1 cellular context compared by ENCODE assay signal in genomic region chr2:200319587-200320337, GRCh38.
A peak's percentile ranks its signal among the peaks of the same experiment; 100 is the strongest.
TF ChIP-seq lines count a peak whose summit lies in the region.

No MANE protein-coding gene starts in this region.

TF ChIP-seq in HepG2, 621 proteins besides CTCF, POLR2A, EP300 and RAD21 (continued from another document and continues in another):
- no peak for TF ChIP-seq ZBED4 (CRISPR knock-in tag; IDR thresholded peaks at IDR 0.05; ENCODE audit: borderline replicate concordance)
- no peak for TF ChIP-seq ZNF605 (CRISPR knock-in tag; IDR thresholded peaks at IDR 0.05)
- no peak for TF ChIP-seq ZNF740 (CRISPR knock-in tag; IDR thresholded peaks at IDR 0.05)
- TF ChIP-seq ATF3 (CRISPR knock-in tag; IDR thresholded peaks at IDR 0.05), result peak; percentile 95
- TF ChIP-seq RBM39 (IDR thresholded peaks at IDR 0.05; ENCODE audit: low read depth, low read length, poor library complexity, severe bottlenecking), result no peak
- no peak for TF ChIP-seq PRPF4 (IDR thresholded peaks at IDR 0.05; ENCODE audit: low read depth, low read length, poor library complexity, severe bottlenecking)
- no peak; the same call in 1 of the 2 replicates for TF ChIP-seq EHMT2 (IDR thresholded peaks at IDR 0.05; ENCODE audit: borderline replicate concordance, low read depth, low read length)
- TF ChIP-seq MYPOP (CRISPR knock-in tag; IDR thresholded peaks at IDR 0.05), result no peak; the same call in 1 of the 2 replicates
- TF ChIP-seq SUZ12 (IDR thresholded peaks at IDR 0.05; ENCODE audit: low read depth, low read length), result no peak
- TF ChIP-seq YEATS4 (CRISPR knock-in tag; IDR thresholded peaks at IDR 0.05; ENCODE audit: borderline replicate concordance), result 0 out of 2 replicates have a peak, but pooled peaks have one; percentile 30
- no peak for TF ChIP-seq ZBTB33 (CRISPR knock-in tag; IDR thresholded peaks at IDR 0.05)
- TF ChIP-seq KDM3A (CRISPR knock-in tag; IDR thresholded peaks at IDR 0.05; ENCODE audit: low read depth), result no peak
- no peak for TF ChIP-seq KMT2A (CRISPR knock-in tag; IDR thresholded peaks at IDR 0.05)
- no peak for TF ChIP-seq ZKSCAN1 (IDR thresholded peaks at IDR 0.05; ENCODE audit: low read length)
- no peak for TF ChIP-seq ZFP90 (CRISPR knock-in tag; IDR thresholded peaks at IDR 0.05; ENCODE audit: borderline replicate concordance)
- TF ChIP-seq ZFP41 (CRISPR knock-in tag; IDR thresholded peaks at IDR 0.05; ENCODE audit: borderline replicate concordance), result no peak
- TF ChIP-seq ZNF644 (CRISPR knock-in tag; IDR thresholded peaks at IDR 0.05; ENCODE audit: low read depth), result 0 out of 2 replicates have a peak, but pooled peaks have one; percentile 51
- no peak for TF ChIP-seq RBFOX2 (IDR thresholded peaks at IDR 0.05; ENCODE audit: low read depth, low read length)
- TF ChIP-seq TSC22D2 (CRISPR knock-in tag; IDR thresholded peaks at IDR 0.05; ENCODE audit: borderline replicate concordance), result no peak
- no peak for TF ChIP-seq ZBTB2 (CRISPR knock-in tag; IDR thresholded peaks at IDR 0.05; ENCODE audit: low read depth)
- no peak for TF ChIP-seq KDM2A (CRISPR knock-in tag; IDR thresholded peaks at IDR 0.05; ENCODE audit: borderline replicate concordance, low read depth)
- TF ChIP-seq MNT (IDR thresholded peaks at IDR 0.05), result no peak
- no peak for TF ChIP-seq ZNF629 (CRISPR knock-in tag; conservative IDR thresholded peaks at IDR 0.05)
- TF ChIP-seq FOXK2 (IDR thresholded peaks at IDR 0.05), result peak; percentile 76
- TF ChIP-seq SOX6 (IDR thresholded peaks at IDR 0.05), result no peak
- peak; percentile 54; the same call in 1 of the 2 replicates for TF ChIP-seq SOX6 (CRISPR knock-in tag; IDR thresholded peaks at IDR 0.05)
- no peak for TF ChIP-seq ZBTB42 (CRISPR knock-in tag; IDR thresholded peaks at IDR 0.05)
- TF ChIP-seq MED1 (CRISPR knock-in tag; IDR thresholded peaks at IDR 0.05), result peak; percentile 78
- TF ChIP-seq KLF16 (CRISPR knock-in tag; IDR thresholded peaks at IDR 0.05), result 0 out of 4 replicates have a peak, but pooled peaks of 1 of the 2 experiments have one; percentile 54
- TF ChIP-seq TBL1XR1 (IDR thresholded peaks at IDR 0.05; ENCODE audit: borderline replicate concordance, low read length, partially characterized antibody), result no peak
- no peak for TF ChIP-seq THAP7 (CRISPR knock-in tag; IDR thresholded peaks at IDR 0.05)
- TF ChIP-seq ZNF563 (CRISPR knock-in tag; IDR thresholded peaks at IDR 0.05), result no peak
- TF ChIP-seq HOXA9 (CRISPR knock-in tag; IDR thresholded peaks at IDR 0.05; ENCODE audit: borderline replicate concordance), result no peak
- 0 out of 2 replicates have a peak, but pooled peaks have one; percentile 25 for TF ChIP-seq ZMAT3 (CRISPR knock-in tag; conservative IDR thresholded peaks at IDR 0.05)
- TF ChIP-seq ARNT (IDR thresholded peaks at IDR 0.05), result no peak
- TF ChIP-seq TOPORS (CRISPR knock-in tag; IDR thresholded peaks at IDR 0.05), result no peak
- TF ChIP-seq SMYD3 (CRISPR knock-in tag; IDR thresholded peaks at IDR 0.05), result no peak
- no peak for TF ChIP-seq HOXA5 (CRISPR knock-in tag; IDR thresholded peaks at IDR 0.05)
- TF ChIP-seq ZNF879 (CRISPR knock-in tag; IDR thresholded peaks at IDR 0.05), result no peak
- TF ChIP-seq TEAD3 (CRISPR knock-in tag; optimal IDR thresholded peaks at IDR 0.05; ENCODE audit: borderline replicate concordance), result peak; percentile 73
- 0 out of 2 replicates have a peak, but pooled peaks have one; percentile 58 for TF ChIP-seq POGZ (CRISPR knock-in tag; IDR thresholded peaks at IDR 0.05)
- 0 out of 2 replicates have a peak, but pooled peaks have one; percentile 57 for TF ChIP-seq FOXK1 (CRISPR knock-in tag; IDR thresholded peaks at IDR 0.05; ENCODE audit: borderline replicate concordance, low read depth)
- TF ChIP-seq PCBP2 (optimal IDR thresholded peaks at IDR 0.05; ENCODE audit: low read depth, low read length, poor library complexity, severe bottlenecking), result no peak
- TF ChIP-seq ZNF350 (CRISPR knock-in tag; IDR thresholded peaks at IDR 0.05; ENCODE audit: borderline replicate concordance, low read depth), result no peak
- TF ChIP-seq MBD4 (IDR thresholded peaks at IDR 0.05; ENCODE audit: borderline replicate concordance, low read length), result peak; percentile 45; the same call in 1 of the 2 replicates
- TF ChIP-seq ZNF451 (CRISPR knock-in tag; IDR thresholded peaks at IDR 0.05), result no peak
- no peak for TF ChIP-seq ZFP1 (CRISPR knock-in tag; IDR thresholded peaks at IDR 0.05)
- no peak for TF ChIP-seq SIN3A (IDR thresholded peaks at IDR 0.05; ENCODE audit: borderline replicate concordance, low read depth, low read length)
- TF ChIP-seq ZNF883 (CRISPR knock-in tag; IDR thresholded peaks at IDR 0.05; ENCODE audit: not compliant biosample characterization), result no peak
- no peak for TF ChIP-seq ARID2 (CRISPR knock-in tag; IDR thresholded peaks at IDR 0.05; ENCODE audit: borderline replicate concordance)
- TF ChIP-seq ZNF891 (CRISPR knock-in tag; IDR thresholded peaks at IDR 0.05), result no peak
- no peak for TF ChIP-seq MAX (IDR thresholded peaks at IDR 0.05)
- no peak for TF ChIP-seq ZNF446 (CRISPR knock-in tag; IDR thresholded peaks at IDR 0.05)
- TF ChIP-seq CREB1 (IDR thresholded peaks at IDR 0.05), result 0 out of 2 replicates have a peak, but pooled peaks have one; percentile 0
- TF ChIP-seq CREB1 (CRISPR knock-in tag; IDR thresholded peaks at IDR 0.05), result peak; percentile 47; the same call in 1 of the 2 replicates
- no peak for TF ChIP-seq ZNF747 (CRISPR knock-in tag; IDR thresholded peaks at IDR 0.05; ENCODE audit: borderline replicate concordance)
- no peak for TF ChIP-seq KDM5B (CRISPR knock-in tag; IDR thresholded peaks at IDR 0.05; ENCODE audit: borderline replicate concordance)
- no peak for TF ChIP-seq AHR (CRISPR knock-in tag; IDR thresholded peaks at IDR 0.05)
- TF ChIP-seq TEF (CRISPR knock-in tag; IDR thresholded peaks at IDR 0.05), result 0 out of 2 replicates have a peak, but pooled peaks have one; percentile 35
- peak; percentile 84 for TF ChIP-seq FOXA1 (IDR thresholded peaks at IDR 0.05)
- TF ChIP-seq FOXA1 (CRISPR knock-in tag; IDR thresholded peaks at IDR 0.05), result peak; percentile 95
- no peak for TF ChIP-seq ZNF569 (CRISPR knock-in tag; IDR thresholded peaks at IDR 0.05; ENCODE audit: borderline replicate concordance)
- TF ChIP-seq ZNF580 (CRISPR knock-in tag; IDR thresholded peaks at IDR 0.05; ENCODE audit: borderline replicate concordance, low read depth), result no peak
- TF ChIP-seq DPF2 (CRISPR knock-in tag; IDR thresholded peaks at IDR 0.05; ENCODE audit: borderline replicate concordance, low read depth), result peak; percentile 39; the same call in 1 of the 2 replicates
- TF ChIP-seq THYN1 (CRISPR knock-in tag; IDR thresholded peaks at IDR 0.05; ENCODE audit: borderline replicate concordance, low read depth), result no peak
- TF ChIP-seq HES4 (CRISPR knock-in tag; IDR thresholded peaks at IDR 0.05; ENCODE audit: borderline replicate concordance), result no peak
- TF ChIP-seq ISX (CRISPR knock-in tag; conservative IDR thresholded peaks at IDR 0.05), result no peak
